Comparison of ENCODE assay signal across 31 cellular contexts in the genomic region with DNA sequence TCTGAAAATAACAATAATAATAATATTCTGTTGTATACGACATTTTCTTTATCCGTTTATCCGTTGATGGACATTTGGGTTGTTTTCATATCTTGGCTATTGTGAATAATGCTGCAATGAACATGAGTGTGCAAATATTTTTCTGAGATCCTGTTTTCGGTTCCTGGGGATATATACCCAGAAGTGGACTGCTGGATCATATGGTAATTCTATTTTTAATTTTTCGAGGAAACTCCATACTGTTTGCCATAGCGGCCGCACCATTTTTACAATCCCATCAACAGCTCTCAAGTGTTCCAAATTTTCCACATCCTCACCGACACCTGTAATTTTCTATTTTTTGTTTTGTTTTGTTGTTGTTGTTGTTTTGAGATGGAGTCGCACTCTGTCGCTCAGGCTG. TPM values are rescaled to one million over a fixed set of nuclear protein-coding genes. Genes with fewer than 3 reads are reported as not detected.
"Had no signal": no experiment of that assay in that cellular context is flagged by ENCODE, and none has a peak within 500 bp of the region (broad histone marks: within the 10 kb centered on the region; RNA-seq: fewer than 3 reads in every experiment).

No MANE protein-coding gene starts in this region.

- DNase-seq: left ventricle myocardium inferior; mesendoderm; nucleus accumbens; retina; right cardiac atrium; small intestine; spleen; stimulated activated CD4-positive, alpha-beta T cell treated with anti-CD3 and anti-CD28 coated beads, Interleukin-4, amount 100 ng/mL, for 24 hours; stimulated activated naive CD4-positive, alpha-beta T cell; tibial artery; trophoblast cell had no signal

- H3K4me1 ChIP-seq: left ventricle myocardium inferior, pancreas, prostate gland, tibial artery, upper lobe of right lung had no signal

- H3K4me3 ChIP-seq: hepatocyte, left ventricle myocardium inferior, lung, pancreas, prostate gland, spleen, suprapubic skin, thoracic aorta, tibial artery, upper lobe of right lung had no signal

- H3K79me2 ChIP-seq: hepatocyte had no signal

- H3K27me3 ChIP-seq: hepatocyte had no signal

- FAIRE-seq: pancreas, small intestine, urothelium cell line had no signal

- H3K27ac ChIP-seq: hepatocyte, left ventricle myocardium inferior, pancreas, prostate gland, suprapubic skin, thoracic aorta, tibial artery, upper lobe of right lung had no signal

- H3K9me3 ChIP-seq: left ventricle myocardium inferior, pancreas, prostate gland, spleen, suprapubic skin, thoracic aorta, tibial artery, upper lobe of right lung had no signal

- ATAC-seq: naive thymus-derived CD4-positive, alpha-beta T cell; natural killer cell treated with Interleukin-12 subunit alpha and Interleukin-12 subunit beta and Interleukin-15 and Interleukin-18, amount 100 ng/mL, for 72 hours; pancreas; right cardiac atrium; sciatic nerve; stimulated activated effector memory CD8-positive, alpha-beta T cell treated with anti-CD3 and anti-CD28 coated beads, Interleukin-12 subunit alpha, Interleukin-12 subunit beta, amount 100 ng/mL, for 72 hours; upper lobe of right lung had no signal

- H2AFZ ChIP-seq: hepatocyte had no signal

- H3K4me2 ChIP-seq: hepatocyte had no signal

- H3K36me3 ChIP-seq: left ventricle myocardium inferior, pancreas, prostate gland, spleen, suprapubic skin, thoracic aorta, tibial artery, upper lobe of right lung had no signal

RNA-seq across cellular contexts. Expression of gene PRSS41, which starts 5.3 kb away (rescaled TPM):
- total RNA-seq: hepatocyte; kidney epithelial cell; left ventricle myocardium inferior; lower leg skin; lung; mesothelial cell of epicardium; mononuclear cell; myocyte; naive thymus-derived CD4-positive, alpha-beta T cell; natural killer cell treated with Interleukin-12 subunit alpha and Interleukin-12 subunit beta and Interleukin-15 and Interleukin-18, amount 100 ng/mL, for 72 hours; osteoblast; pancreas; prostate gland; right cardiac atrium; sciatic nerve; spleen; subcutaneous adipose tissue; suprapubic skin; thoracic aorta; upper lobe of right lung had no signal
- polyA plus RNA-seq: hepatocyte; lung; naive thymus-derived CD4-positive, alpha-beta T cell; neural cell; pancreas; right cardiac atrium; small intestine; spleen had no signal

RNA-seq across cellular contexts. Expression of gene PRSS33, which starts 5.6 kb away (rescaled TPM):
- total RNA-seq: hepatocyte; kidney epithelial cell; left ventricle myocardium inferior; lower leg skin; mesothelial cell of epicardium; mononuclear cell; myocyte; natural killer cell treated with Interleukin-12 subunit alpha and Interleukin-12 subunit beta and Interleukin-15 and Interleukin-18, amount 100 ng/mL, for 72 hours; osteoblast; pancreas; prostate gland; right cardiac atrium; sciatic nerve; subcutaneous adipose tissue; suprapubic skin; thoracic aorta; upper lobe of right lung had no signal
- polyA plus RNA-seq: hepatocyte; naive thymus-derived CD4-positive, alpha-beta T cell; neural cell; right cardiac atrium; small intestine had no signal

RNA-seq across cellular contexts. Expression of gene PRSS21, which starts 24.1 kb away (rescaled TPM):
- total RNA-seq: hepatocyte, left ventricle myocardium inferior, mesothelial cell of epicardium, mononuclear cell, myocyte, osteoblast, right cardiac atrium had no signal
- polyA plus RNA-seq: hepatocyte, neural cell, right cardiac atrium had no signal

RNA-seq across cellular contexts. Expression of gene ZG16B, which starts 37.2 kb away (rescaled TPM):
- total RNA-seq: myocyte, sciatic nerve, thoracic aorta, upper lobe of right lung had no signal
- polyA plus RNA-seq: naive thymus-derived CD4-positive, alpha-beta T cell; neural cell; right cardiac atrium had no signal
